2 cellular contexts compared by ENCODE assay signal in genomic region chr19:38239816-38240215, GRCh38.
TF ChIP-seq lines count a peak whose summit lies in the region.

No MANE protein-coding gene starts in this region.

TF ChIP-seq in GM23338, 12 proteins besides CTCF, POLR2A, EP300 and RAD21 (continued from another document):
- no peak for TF ChIP-seq REST (IDR thresholded peaks at IDR 0.05; ENCODE audit: unreplicated experiment)
- no peak for TF ChIP-seq EZH2 (IDR thresholded peaks at IDR 0.05; ENCODE audit: low read depth, unreplicated experiment)
- no peak for TF ChIP-seq NANOG (IDR thresholded peaks at IDR 0.05; ENCODE audit: borderline replicate concordance)
- TF ChIP-seq JUNB (IDR thresholded peaks at IDR 0.05; ENCODE audit: unreplicated experiment) = no peak
- no peak for TF ChIP-seq ZNF462 (CRISPR knock-in tag; IDR thresholded peaks at IDR 0.05)
- TF ChIP-seq STAT1 (IDR thresholded peaks at IDR 0.05; ENCODE audit: unreplicated experiment) = no peak
- TF ChIP-seq ETS1 (IDR thresholded peaks at IDR 0.05) = no peak
- no peak for TF ChIP-seq ZNF331 (CRISPR knock-in tag; IDR thresholded peaks at IDR 0.05; ENCODE audit: low read depth)

TF ChIP-seq in WTC11, 78 proteins besides CTCF, POLR2A, EP300 and RAD21 (continued from another document):
- TF ChIP-seq AFF4 (CRISPR knock-in tag; IDR thresholded peaks at IDR 0.05; ENCODE audit: borderline replicate concordance) (no peak), ESRRA (CRISPR knock-in tag; IDR thresholded peaks at IDR 0.05; ENCODE audit: borderline replicate concordance) (no peak), SP1 (CRISPR knock-in tag; conservative IDR thresholded peaks at IDR 0.05) (no peak)
